ENCODE assay signal across 15 cellular contexts in genomic region chr5:66666778-66667177, GRCh38.
A peak's percentile ranks its signal among the peaks of the same experiment; 100 is the strongest.
DNase-seq lines count a peak whose midpoint lies in the region; ATAC-seq and TF ChIP-seq lines count a peak whose summit lies in the region.
"Had no signal": no experiment of that assay in that cellular context is flagged by ENCODE, and none has a peak within 500 bp of the region (broad histone marks: within the 10 kb centered on the region; RNA-seq: fewer than 3 reads in every experiment).

No MANE protein-coding gene starts in this region.

- TF ChIP-seq CTCF in RWPE2 (IDR thresholded peaks at IDR 0.05; ENCODE audit: poor library complexity, severe bottlenecking) (no peak), stomach (IDR thresholded peaks at IDR 0.05) (no peak), lower leg skin (IDR thresholded peaks at IDR 0.05) (no peak), gastrocnemius medialis (IDR thresholded peaks at IDR 0.05 in 4 of 5, conservative IDR thresholded peaks at IDR 0.05 in 1 of 5) (no peak)

- H3K27me3 ChIP-seq in RWPE2 (ENCODE audit: insufficient read depth, poor library complexity, severe bottlenecking), result peaks cover 37% of the 10 kb centered on the region
- no peaks in the 10 kb centered on the region for H3K27me3 ChIP-seq in stomach
- no peaks in the 10 kb centered on the region for H3K27me3 ChIP-seq in gastrocnemius medialis

- H3K4me1 ChIP-seq in RWPE2 (ENCODE audit: insufficient read depth, poor library complexity, severe bottlenecking) (no peaks in the 10 kb centered on the region), stomach (peaks cover 0 to 7% (median 0%) of the 10 kb centered on the region in 4 donors), gastrocnemius medialis (no peaks in the 10 kb centered on the region)

- H3K36me3 Mint-ChIP-seq in activated CD4-positive, alpha-beta T cell treated with anti-CD3 and anti-CD28 coated beads, Interleukin-2, amount 10 ng/mL, durations not matched to agents 24 days and 14 days (ENCODE audit: low read depth), result no peaks in the 10 kb centered on the region

- H3K27ac Mint-ChIP-seq in activated CD4-positive, alpha-beta T cell treated with anti-CD3 and anti-CD28 coated beads, Interleukin-2, amount 10 ng/mL, durations not matched to agents 24 days and 14 days, result no peak overlapping the region
- H3K27ac Mint-ChIP-seq: activated T-helper 17 cell treated with anti-CD3 and anti-CD28 coated beads, Interleukin-2, amount 50 U/mL, for 72 hours; dendritic cell treated with granulocyte-macrophage colony-stimulating factor and Interleukin-4, amounts not matched to agents 40 ng/mL and 50 ng/mL, for 4 days had no signal

- in situ Hi-C loops in gastrocnemius medialis (cut with MboI; ENCODE audit: low sequenced_read_pairs in 4 of 4), result no loop called here

- H3K4me3 ChIP-seq in RWPE2 (ENCODE audit: severe bottlenecking) (no peak overlapping the region), stomach (no peak overlapping the region), lower leg skin (ENCODE audit: low read depth, poor library complexity, severe bottlenecking) (no peak overlapping the region), gastrocnemius medialis (no peak overlapping the region)
- H3K4me3 ChIP-seq: skin epidermis had no signal

- ATAC-seq in RWPE2 (ENCODE audit: low read depth) (peak; percentile 68), gastrocnemius medialis (no peak)
- ATAC-seq: activated T-helper 17 cell treated with anti-CD3 and anti-CD28 coated beads, Interleukin-2, amount 50 U/mL, for 72 hours had no signal

- no peaks in the 10 kb centered on the region for H3K9me3 ChIP-seq in RWPE2 (ENCODE audit: severe bottlenecking)
- no peaks in the 10 kb centered on the region for H3K9me3 ChIP-seq in stomach
- no peaks in the 10 kb centered on the region for H3K9me3 ChIP-seq in gastrocnemius medialis

- H3K36me3 ChIP-seq in RWPE2 (ENCODE audit: low read depth), result no peaks in the 10 kb centered on the region
- no peaks in the 10 kb centered on the region for H3K36me3 ChIP-seq in stomach
- no peaks in the 10 kb centered on the region for H3K36me3 ChIP-seq in gastrocnemius medialis

- H3K4me1 Mint-ChIP-seq in activated CD4-positive, alpha-beta T cell treated with anti-CD3 and anti-CD28 coated beads, Interleukin-2, amount 10 ng/mL, durations not matched to agents 24 days and 14 days, result no peaks in the 10 kb centered on the region
- H3K4me1 Mint-ChIP-seq: activated T-helper 17 cell treated with anti-CD3 and anti-CD28 coated beads, Interleukin-2, amount 50 U/mL, for 72 hours had no signal

- 35 to 67% (median 46%) methylated on average over 3 of the region's 3 CpGs for WGBS in stomach, 5 donors
- 42 to 61% methylated on average over 3 of the region's 3 CpGs for whole genome bisulfite sequencing in lower leg skin, 2 donors

- TF ChIP-seq EP300 in stomach (IDR thresholded peaks at IDR 0.05), result no peak

- H3K9me3 Mint-ChIP-seq in activated CD4-positive, alpha-beta T cell treated with anti-CD3 and anti-CD28 coated beads, Interleukin-2, amount 10 ng/mL, durations not matched to agents 24 days and 14 days, result no peaks in the 10 kb centered on the region
- H3K9me3 Mint-ChIP-seq: activated T-helper 17 cell treated with anti-CD3 and anti-CD28 coated beads, Interleukin-2, amount 50 U/mL, for 72 hours had no signal

- peak; percentile 7 for DNase-seq in activated CD4-positive, alpha-beta T cell treated with anti-CD3 and anti-CD28 coated beads for 48 hours
- DNase-seq in activated CD4-positive, alpha-beta T cell treated with anti-CD3 and anti-CD28 coated beads, Interleukin-2, amount 10 ng/mL, durations not matched to agents 24 days and 14 days, result no peak
- DNase-seq in NCI-H146 (lab: John Stamatoyannopoulos, UW) (peak; percentile 84), RWPE2 (ENCODE audit: low spot score) (no peak), stomach (peak; percentile 40), lower leg skin (ENCODE audit: low spot score in 2 of 2) (no peak), gastrocnemius medialis (no peak)
- no peak for DNase-seq in activated effector memory CD4-positive, alpha-beta T cell treated with Interleukin-2 at 50 U/mL for 16 hours
- DNase-seq: activated CD4-positive, alpha-beta T cell treated with anti-CD3 and anti-CD28 coated beads, Interleukin-2, amount 50 U/mL, for 4 hours; IMR-90; NCI-H187 treated with DMSO at 0.1 percent for 48 hours; nucleus accumbens had no signal

- intact Hi-C loops in activated CD4-positive, alpha-beta T cell treated with anti-CD3 and anti-CD28 coated beads, Interleukin-2, amount 10 ng/mL, durations not matched to agents 24 days and 14 days (cut with micrococcal nuclease), result no loop called here
- intact Hi-C loops in stomach (cut with DNase I; ENCODE audit: low total_unique reads) (no loop called here), lower leg skin (cut with DNase I; ENCODE audit: low total_unique reads) (no loop called here), gastrocnemius medialis (cut with DNase I; ENCODE audit: low total_unique reads) (no loop called here)

- H3K4me3 Mint-ChIP-seq in activated CD4-positive, alpha-beta T cell treated with anti-CD3 and anti-CD28 coated beads, Interleukin-2, amount 10 ng/mL, durations not matched to agents 24 days and 14 days, result no peak overlapping the region
- H3K4me3 Mint-ChIP-seq: activated T-helper 17 cell treated with anti-CD3 and anti-CD28 coated beads, Interleukin-2, amount 50 U/mL, for 72 hours; dendritic cell treated with granulocyte-macrophage colony-stimulating factor and Interleukin-4, amounts not matched to agents 40 ng/mL and 50 ng/mL, for 4 days had no signal

- H3K27me3 Mint-ChIP-seq in activated CD4-positive, alpha-beta T cell treated with anti-CD3 and anti-CD28 coated beads, Interleukin-2, amount 10 ng/mL, durations not matched to agents 24 days and 14 days, result peaks cover 24% of the 10 kb centered on the region

- H3K27ac ChIP-seq in RWPE2 (ENCODE audit: poor library complexity, severe bottlenecking) (no peak overlapping the region), stomach (no peak overlapping the region), gastrocnemius medialis (no peak overlapping the region)
- H3K27ac ChIP-seq: skin epidermis had no signal

- TF ChIP-seq POLR2A in stomach (IDR thresholded peaks at IDR 0.05), result no peak
- no peak for TF ChIP-seq POLR2A in lower leg skin (IDR thresholded peaks at IDR 0.05)
- no peak for TF ChIP-seq POLR2A in gastrocnemius medialis (IDR thresholded peaks at IDR 0.05)

Comparison
In these comparisons a context has a peak if more than half of its experiments do, and no peak if none do; other contexts are left out.
1. DNase-seq: peak in activated CD4-positive, alpha-beta T cell treated with anti-CD3 and anti-CD28 coated beads for 48 hours (single experiment), NCI-H146 (single experiment) and stomach (single experiment); none in activated CD4-positive, alpha-beta T cell treated with anti-CD3 and anti-CD28 coated beads, Interleukin-2, amount 10 ng/mL, durations not matched to agents 24 days and 14 days (single experiment), RWPE2 (single experiment), activated effector memory CD4-positive, alpha-beta T cell treated with Interleukin-2 at 50 U/mL for 16 hours (single experiment), lower leg skin (0 of 2) and gastrocnemius medialis (0 of 2).